ENCODE assay signal across 9 cellular contexts in genomic region chr18:48868468-48869466, GRCh38.
DNase-seq lines count a peak whose midpoint lies in the region; ATAC-seq, FAIRE-seq and TF ChIP-seq lines count a peak whose summit lies in the region.
"Had no signal": no experiment of that assay in that cellular context is flagged by ENCODE, and none has a peak within 500 bp of the region (broad histone marks: within the 10 kb centered on the region; RNA-seq: fewer than 3 reads in every experiment).

No MANE protein-coding gene starts in this region.

- no peaks in the 10 kb centered on the region for H3K27me3 Mint-ChIP-seq in activated CD4-positive, alpha-beta T cell treated with anti-CD3 and anti-CD28 coated beads for 36 hours

- no peak overlapping the region for H4K5ac ChIP-seq in H1 (ENCODE audit: insufficient read length, low read depth, low read length)

- H3K4ac ChIP-seq in H1 (replicated peaks; ENCODE audit: insufficient read length, low read depth, low read length): no peak overlapping the region

- H4K20me1 ChIP-seq in H1 (replicated peaks in 1 of 2; ENCODE audit: control insufficient read depth in 1 of 2, insufficient read depth in 2 of 2, low read length in 2 of 2): no peaks in the 10 kb centered on the region

- H3K27ac ChIP-seq in Peyer's patch (peak overlapping the region in 2 of 4 donors; percentile 21 to 67), H1 (ENCODE audit: low read depth, low read length) (no peak overlapping the region)
- H3K27ac ChIP-seq: C4-2B had no signal

- TF ChIP-seq CTCF in Peyer's patch (IDR thresholded peaks at IDR 0.05): no peak
- no peak for TF ChIP-seq CTCF in H1 (IDR thresholded peaks at IDR 0.05; ENCODE audit: control extremely low read depth in 1 of 3, insufficient read depth in 1 of 3, low read depth in 1 of 3, low read length in 3 of 3)

- H2BK5ac ChIP-seq in H1 (ENCODE audit: low read depth, low read length): 0 out of 2 replicates have a peak overlapping the region, but pooled peaks have one; percentile 52

- no peaks in the 10 kb centered on the region for H3K9me3 ChIP-seq in Peyer's patch
- peaks cover 3% of the 10 kb centered on the region in 2 experiments; a peak in 2 of 4 replicates for H3K9me3 ChIP-seq in H1 (ENCODE audit: insufficient read depth in 2 of 2, low read depth in 1 of 2, low read length in 1 of 2)

- H3K27me3 ChIP-seq in Peyer's patch (no peaks in the 10 kb centered on the region), H1 (replicated peaks in 1 of 4; ENCODE audit: control insufficient read depth in 3 of 4, extremely low read depth in 1 of 4, insufficient read depth in 3 of 4, low read length in 3 of 4) (peaks cover 0 to 2% (median 0%) of the 10 kb centered on the region in 4 experiments; a peak in 1 of 7 replicates)

- no peaks in the 10 kb centered on the region for H3K36me3 ChIP-seq in Peyer's patch
- H3K36me3 ChIP-seq in H1 (ENCODE audit: control insufficient read depth in 2 of 4, insufficient read depth in 4 of 4, low read length in 3 of 4): no peaks in the 10 kb centered on the region

- H4K91ac ChIP-seq in H1 (replicated peaks; ENCODE audit: insufficient read length, low read length): no peak overlapping the region

- no peaks in the 10 kb centered on the region for H3K36me3 Mint-ChIP-seq in activated CD4-positive, alpha-beta T cell treated with anti-CD3 and anti-CD28 coated beads for 36 hours (ENCODE audit: low read depth)

- TF ChIP-seq EP300 in H1 (IDR thresholded peaks at IDR 0.05; ENCODE audit: borderline replicate concordance in 1 of 2, low read depth in 2 of 2, low read length in 2 of 2): no peak

- peaks cover 0 to 7% (median 0%) of the 10 kb centered on the region in 4 donors for H3K4me1 ChIP-seq in Peyer's patch
- H3K4me1 ChIP-seq in H1 (replicated peaks in 1 of 4; ENCODE audit: control insufficient read depth in 3 of 4, insufficient read depth in 4 of 4, low read length in 3 of 4): no peaks in the 10 kb centered on the region

- CTCF ChIA-PET in activated CD4-positive, alpha-beta T cell treated with anti-CD3 and anti-CD28 coated beads for 36 hours (lab: Charles Lee): interaction anchor here (1.2 kb wide), 1 partner anchor 34 kb away, joined by 6 read pairs; no protein-coding TSS in a partner anchor
- CTCF ChIA-PET in H1 (lab: Charles Lee; ENCODE audit: partially characterized antibody): interaction anchor here (0.6 to 1.5 kb wide), 6 partner anchors 7 to 377 kb away, joined by 3 to 5 read pairs (median 4); no protein-coding TSS in a partner anchor

- H3K18ac ChIP-seq in H1 (ENCODE audit: extremely low read depth, low read length): 0 out of 2 replicates have a peak overlapping the region, but pooled peaks have one; percentile 7

- no peak overlapping the region for H2BK120ac ChIP-seq in H1 (replicated peaks; ENCODE audit: low read depth, low read length)

- H3K9me3 Mint-ChIP-seq in activated CD4-positive, alpha-beta T cell treated with anti-CD3 and anti-CD28 coated beads for 36 hours (ENCODE audit: low read depth): no peaks in the 10 kb centered on the region

- intact Hi-C loops in activated CD4-positive, alpha-beta T cell treated with anti-CD3 and anti-CD28 coated beads for 36 hours (cut with DNase I, micrococcal nuclease): loop anchor here (1.0 kb wide), 4 partner anchors 34 to 84 kb away; no protein-coding TSS in a partner anchor

- H3K56ac ChIP-seq in H1 (replicated peaks; ENCODE audit: insufficient read length, low read depth, low read length): no peak overlapping the region

- H3K23me2 ChIP-seq in H1 (ENCODE audit: low read depth, low read length): 0 out of 2 replicates have a peak, but pooled peaks cover 2% of the 10 kb centered on the region

- H3K27ac Mint-ChIP-seq in activated CD4-positive, alpha-beta T cell treated with anti-CD3 and anti-CD28 coated beads for 36 hours: peak overlapping the region; percentile 85

- H2BK15ac ChIP-seq in H1 (ENCODE audit: low read length): no peak overlapping the region

- H3K23ac ChIP-seq in H1 (ENCODE audit: insufficient read length): no peak overlapping the region

- no peak overlapping the region for H2AFZ ChIP-seq in H1 (ENCODE audit: low read length)

- DNase-seq in activated CD4-positive, alpha-beta T cell treated with anti-CD3 and anti-CD28 coated beads for 36 hours: peak; percentile 73
- no peak for DNase-seq in activated CD4-positive, alpha-beta T cell treated with anti-CD3 and anti-CD28 coated beads for 1 hour
- DNase-seq in Peyer's patch: peak; percentile 48 to 84 (median 81)
- DNase-seq in H1 (ENCODE audit: low read depth in 1 of 2, low spot score in 2 of 2): no peak
- DNase-seq in stimulated activated CD4-positive, alpha-beta T cell treated with anti-CD3 and anti-CD28 coated beads, TNF-alpha, amount 100 ng/mL, for 24 hours (ENCODE audit: low read depth in 3 of 3): peak in 2 of 3 experiments; percentile 43 to 50
- DNase-seq in LoVo (ENCODE audit: low spot score): no peak
- DNase-seq in amygdala (lab: John Stamatoyannopoulos, UW): no peak

- no peak overlapping the region for H3K14ac ChIP-seq in H1 (ENCODE audit: insufficient read length)

- H4K8ac ChIP-seq in H1 (ENCODE audit: extremely low read depth, insufficient read depth, low read length): peak overlapping the region; percentile 43; the same call in 1 of the 2 replicates

- WGBS in H1 (ENCODE audit: extremely low coverage in 1 of 2, insufficient coverage in 1 of 2, insufficient read length in 1 of 2, insufficient replicate concordance in 2 of 2, low coverage in 1 of 2, low lambda C conversion rate in 2 of 2, missing lambda C conversion rate in 1 of 2), 2 experiments: 81% methylated on average over 14 of the region's 14 CpGs; no CpG with 5 or more reads in 1 of the 2 experiments

- H3K4me3 ChIP-seq in Peyer's patch (no peak overlapping the region), H1 (ENCODE audit: extremely low read depth in 1 of 4, insufficient read depth in 2 of 4, low read depth in 3 of 4, low read length in 4 of 4) (no peak overlapping the region)

- H2BK12ac ChIP-seq in H1 (ENCODE audit: low read depth, low read length): peak overlapping the region; percentile 9; the same call in 1 of the 2 replicates

- no peak overlapping the region for H3K9ac ChIP-seq in H1 (replicated peaks in 1 of 4; ENCODE audit: extremely low read depth in 1 of 4, low read depth in 3 of 4, low read length in 3 of 4)

- no peak overlapping the region for H2BK20ac ChIP-seq in H1 (ENCODE audit: low read length)

- H3K4me3 Mint-ChIP-seq in activated CD4-positive, alpha-beta T cell treated with anti-CD3 and anti-CD28 coated beads for 36 hours: peak overlapping the region; percentile 35

- TF ChIP-seq POLR2A in Peyer's patch (IDR thresholded peaks at IDR 0.05) (no peak), H1 (IDR thresholded peaks at IDR 0.05; ENCODE audit: control extremely low read depth in 1 of 2, low read depth in 2 of 2, low read length in 2 of 2) (no peak)

- peak; percentile 79 for ATAC-seq in activated CD4-positive, alpha-beta T cell treated with anti-CD3 and anti-CD28 coated beads for 36 hours
- ATAC-seq in HG02938 (IDR thresholded peaks at IDR 0.05; ENCODE audit: unreplicated experiment): peak; percentile 86

- peaks cover 34% of the 10 kb centered on the region for H3K4me1 Mint-ChIP-seq in activated CD4-positive, alpha-beta T cell treated with anti-CD3 and anti-CD28 coated beads for 36 hours

- H2AK5ac ChIP-seq in H1 (ENCODE audit: low read depth, low read length): no peak overlapping the region

- H3K4me2 ChIP-seq in H1 (ENCODE audit: insufficient read depth in 1 of 2, low read depth in 2 of 2, low read length in 2 of 2): no peak overlapping the region

- H3K79me2 ChIP-seq in H1 (ENCODE audit: control insufficient read depth in 1 of 2, insufficient read depth in 2 of 2, low read length in 2 of 2): no peaks in the 10 kb centered on the region

- POLR2A ChIA-PET in activated CD4-positive, alpha-beta T cell treated with anti-CD3 and anti-CD28 coated beads for 36 hours (lab: Charles Lee): interaction anchor here (0.6 to 1.4 kb wide), 5 partner anchors 13 to 84 kb away, joined by 3 to 7 read pairs (median 3); no protein-coding TSS in a partner anchor
- POLR2A ChIA-PET in H1 (lab: Charles Lee; ENCODE audit: partially characterized antibody): interaction anchor here (2.3 kb wide), 1 partner anchor 10 kb away, joined by 6 read pairs; no protein-coding TSS in a partner anchor

- H3K79me1 ChIP-seq in H1 (ENCODE audit: low read depth, low read length): no peaks in the 10 kb centered on the region

- TF ChIP-seq RAD21 in H1 (IDR thresholded peaks at IDR 0.05 in 1 of 2, conservative IDR thresholded peaks at IDR 0.05 in 1 of 2; ENCODE audit: low read depth in 2 of 2, low read length in 2 of 2): no peak

- no peak for FAIRE-seq in H1 (lab: Jason Lieb, UNC)

TF ChIP-seq in H1, 55 proteins besides CTCF, POLR2A, EP300 and RAD21:
- TF ChIP-seq JUND (IDR thresholded peaks at IDR 0.05; ENCODE audit: low read length): no peak
- TF ChIP-seq TEAD4 (IDR thresholded peaks at IDR 0.05; ENCODE audit: low read depth, low read length): no peak
- no peak for TF ChIP-seq TAF7 (optimal IDR thresholded peaks at IDR 0.05; ENCODE audit: borderline replicate concordance, low read depth, low read length)
- no peak for TF ChIP-seq ZNF274 (IDR thresholded peaks at IDR 0.05; ENCODE audit: borderline replicate concordance, extremely low read depth, low read length)

Comparison
In these comparisons a context has a peak if more than half of its experiments do, and no peak if none do; other contexts are left out.
1. DNase-seq: peak in activated CD4-positive, alpha-beta T cell treated with anti-CD3 and anti-CD28 coated beads for 36 hours (single experiment), Peyer's patch (3 of 3) and stimulated activated CD4-positive, alpha-beta T cell treated with anti-CD3 and anti-CD28 coated beads, TNF-alpha, amount 100 ng/mL, for 24 hours (2 of 3); none in activated CD4-positive, alpha-beta T cell treated with anti-CD3 and anti-CD28 coated beads for 1 hour (single experiment), H1 (0 of 2), LoVo (single experiment) and amygdala (0 of 56).